In genomic region chr17:41475421-41475820, GRCh38 we compare ENCODE assay signal across 1 cellular context.
TF ChIP-seq lines count a peak whose summit lies in the region.

No MANE protein-coding gene starts in this region.

TF ChIP-seq in IMR-90, 13 proteins besides CTCF, POLR2A, EP300 and RAD21 (continued from another document):
- no peak for TF ChIP-seq ELK1 (IDR thresholded peaks at IDR 0.05; ENCODE audit: borderline replicate concordance, low read depth, low read length)
- no peak for TF ChIP-seq CEBPB (IDR thresholded peaks at IDR 0.05; ENCODE audit: low read depth, low read length)
- no peak for TF ChIP-seq MAFK (IDR thresholded peaks at IDR 0.05; ENCODE audit: low read depth, low read length)
- TF ChIP-seq MXI1 (IDR thresholded peaks at IDR 0.05; ENCODE audit: borderline replicate concordance, low read depth, low read length), result no peak
- no peak for TF ChIP-seq USF2 (IDR thresholded peaks at IDR 0.05; ENCODE audit: low read depth, low read length)
- no peak for TF ChIP-seq RFX5 (IDR thresholded peaks at IDR 0.05; ENCODE audit: low read depth, low read length)
- TF ChIP-seq RCOR1 (IDR thresholded peaks at IDR 0.05; ENCODE audit: insufficient replicate concordance, low read length), result no peak
- no peak for TF ChIP-seq NFE2L2 (IDR thresholded peaks at IDR 0.05; ENCODE audit: low read depth, low read length)
- no peak for TF ChIP-seq SMC3 (IDR thresholded peaks at IDR 0.05; ENCODE audit: low read depth, low read length)
- no peak for TF ChIP-seq BHLHE40 (IDR thresholded peaks at IDR 0.05; ENCODE audit: low read depth, low read length)
- TF ChIP-seq MAZ (IDR thresholded peaks at IDR 0.05; ENCODE audit: borderline replicate concordance, low read depth, low read length), result no peak
